In the genomic region with DNA sequence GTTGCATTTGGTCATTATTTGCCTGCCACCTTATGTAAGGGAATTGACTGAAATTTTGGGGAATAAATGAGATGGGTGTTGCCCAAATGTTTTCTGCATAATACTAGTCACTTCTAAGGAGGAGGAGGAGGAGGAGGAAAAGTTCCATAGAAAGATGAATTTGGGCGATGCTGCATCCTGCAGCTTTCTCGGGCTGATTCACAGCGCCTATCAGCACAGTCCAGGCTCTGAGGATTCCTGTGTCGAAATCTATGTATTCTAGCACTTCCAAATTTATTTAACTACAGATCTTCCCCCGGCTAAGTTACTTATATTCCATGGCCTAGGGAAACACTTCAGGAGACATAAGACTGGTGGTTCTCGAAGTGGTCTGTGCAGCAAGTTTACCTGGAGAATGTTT, we compare ENCODE assay signal across 1 cellular context. TPM values are rescaled to one million over a fixed set of nuclear protein-coding genes. Genes with fewer than 3 reads are reported as not detected.
DNase-seq lines count a peak whose midpoint lies in the region; ATAC-seq, FAIRE-seq and TF ChIP-seq lines count a peak whose summit lies in the region.
"Not testable (repeated sequence)": the region's sequence is repeated elsewhere in the genome, so short reads cannot be mapped to it uniquely, and the experiment has no call there.

No MANE protein-coding gene starts in this region.

- not testable (repeated sequence) for TF ChIP-seq EP300 in K562 (IDR thresholded peaks at IDR 0.05; ENCODE audit: low read length)

- intact Hi-C loops in K562 (cut with micrococcal nuclease) = not testable (repeated sequence)

- TF ChIP-seq RAD21 in K562 (CRISPR knock-in tag; conservative IDR thresholded peaks at IDR 0.05 in 1 of 2, IDR thresholded peaks at IDR 0.05 in 1 of 2) = not testable (repeated sequence)

- H3K9me1 ChIP-seq in K562 (ENCODE audit: control insufficient read depth, insufficient read depth, low read length) = not testable (repeated sequence)

- not testable (repeated sequence) for H3K4me1 ChIP-seq in K562 (replicated peaks in 1 of 2; ENCODE audit: control insufficient read depth in 2 of 2, insufficient read depth in 2 of 2, low read length in 2 of 2)

- DNase-seq in K562 (ENCODE audit: extremely low read depth in 1 of 4, low spot score in 3 of 4) = not testable (repeated sequence)

- H2AFZ ChIP-seq in K562 (ENCODE audit: low read depth, low read length) = not testable (repeated sequence)

- not testable (repeated sequence) for TF ChIP-seq POLR2A in K562 (conservative IDR thresholded peaks at IDR 0.05)

- TF ChIP-seq CTCF in K562 (IDR thresholded peaks at IDR 0.05 in 2 of 3, conservative IDR thresholded peaks at IDR 0.05 in 1 of 3; ENCODE audit: insufficient read depth in 2 of 3, low read depth in 1 of 3, low read length in 3 of 3) = not testable (repeated sequence)

- not testable (repeated sequence) for ATAC-seq in K562

- POLR2A ChIA-PET in K562 (lab: Yijun Ruan, JAX) = not testable (repeated sequence)

- H3K79me2 ChIP-seq in K562 (ENCODE audit: control insufficient read depth, insufficient read depth, low read length) = not testable (repeated sequence)

- not testable (repeated sequence) for FAIRE-seq in K562 (lab: Jason Lieb, UNC)

- not testable (repeated sequence) for H3K4me3 ChIP-seq in K562

- not testable (repeated sequence) for H3K36me3 ChIP-seq in K562 (ENCODE audit: control insufficient read depth, insufficient read depth, low read length)

- not testable (repeated sequence) for H4K20me1 ChIP-seq in K562 (replicated peaks; ENCODE audit: control insufficient read depth, insufficient read depth, low read length)

- H3K27ac ChIP-seq in K562 (ENCODE audit: extremely low read depth, low read depth, low read length) = not testable (repeated sequence)

- in situ Hi-C loops in K562 (cut with MboI) = not testable (repeated sequence)

- H3K4me2 ChIP-seq in K562 (ENCODE audit: insufficient read depth, low read length) = not testable (repeated sequence)

- TSS peak; percentile 11 for BruUV-seq in K562 (replicated peaks; lab: Mats Ljungman, UMichigan)

- H3K9ac ChIP-seq in K562 (ENCODE audit: insufficient read depth in 1 of 2, low read depth in 2 of 2, low read length in 2 of 2) = not testable (repeated sequence)

- CTCF ChIA-PET in K562 (lab: Yijun Ruan, JAX; ENCODE audit: low intra/inter-chr PET ratio) = not testable (repeated sequence)

- H3K9me3 ChIP-seq in K562 (replicated peaks; ENCODE audit: control insufficient read depth, insufficient read depth, low read depth, low read length) = not testable (repeated sequence)

- WGBS in K562 (ENCODE audit: insufficient coverage, low coverage, missing lambda C conversion rate) = 80% methylated on average over 6 of the region's 6 CpGs

- not testable (repeated sequence) for H3K27me3 ChIP-seq in K562 (ENCODE audit: control insufficient read depth in 2 of 2, insufficient read depth in 2 of 2, low read length in 2 of 2)

RNA-seq across cellular contexts. Expression of gene ACTR3B, which starts 55.6 kb away (rescaled TPM):
- 64.2 and 84.6 TPM in 2 replicates for total RNA-seq in K562 (2011; cell fraction: chromatin; rRNA removed; ENCODE audit: low replicate concordance)
- 34.0 and 34.7 TPM in 2 replicates for total RNA-seq in K562 (2011; cell fraction: nucleolus; rRNA removed)
- total RNA-seq in K562 (2011; cell fraction: nucleoplasm; rRNA removed) = 55.1 and 61.2 TPM in 2 replicates
- total RNA-seq in K562 (2014; rRNA removed) (11.4 and 12.4 TPM in 2 replicates), K562 (2014; rRNA removed; fragmentation: Illumina TruSeq; extraction: Trizol) (19.7 and 21.3 TPM in 2 replicates), K562 (2015; rRNA removed; fragmentation: Illumina TruSeq; extraction: Trizol) (17.8 and 19.7 TPM in 2 replicates), K562 (2021) (24.4 and 24.8 TPM in 2 replicates)
- polyA plus RNA-seq in K562 (2011; rRNA removed) (17.5 and 30.8 TPM in 2 replicates), K562 (2014; fragmentation: Illumina TruSeq; extraction: Trizol) (24.8 and 25.7 TPM in 2 replicates), K562 (2014; fragmentation: Nextera tagmentation; extraction: Ambion mirVana) (1 to 10 TPM; 5.0 to 5.4 TPM), K562 (2014; rRNA removed) (24.1 and 28.6 TPM in 2 replicates)
- polyA plus RNA-seq in K562 (2011; cell fraction: cytosol; rRNA removed) = 18.8 and 22.4 TPM in 2 replicates
- polyA plus RNA-seq in K562 (2011; cell fraction: nucleus; rRNA removed) = 25.9 and 29.1 TPM in 2 replicates
- polyA plus RNA-seq in K562 (2012) = 9.8 and 16.1 TPM in 2 replicates
- polyA minus RNA-seq in K562 (2011; rRNA and poly(A)+ RNA removed) = 33.8 and 39.2 TPM in 2 replicates
- 9.5 and 14.7 TPM in 2 replicates for polyA minus RNA-seq in K562 (2011; cell fraction: cytosol; rRNA and poly(A)+ RNA removed)
- 32.0 and 32.6 TPM in 2 replicates for polyA minus RNA-seq in K562 (2011; cell fraction: nucleus; rRNA and poly(A)+ RNA removed)
